25 cellular contexts compared by ENCODE assay signal in the genomic region with DNA sequence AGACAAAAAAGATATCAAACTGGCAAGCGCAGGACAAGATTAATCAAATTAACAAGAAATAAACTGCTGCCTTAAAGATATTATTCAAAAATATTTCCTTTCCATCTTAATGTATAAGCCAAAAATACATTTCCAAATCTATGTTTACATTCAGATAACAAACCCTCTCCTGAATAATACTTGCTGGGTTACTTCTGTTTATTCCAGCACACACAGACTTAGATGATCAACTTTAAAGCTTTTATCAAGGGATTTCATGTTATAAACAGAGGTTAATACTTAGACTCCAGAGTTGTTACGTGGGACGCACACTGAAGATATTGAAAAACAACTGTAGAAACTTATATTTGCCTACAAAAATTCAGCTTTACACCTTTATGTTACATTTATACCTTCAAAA. TPM values are rescaled to one million over a fixed set of nuclear protein-coding genes. Genes with fewer than 3 reads are reported as not detected.
DNase-seq lines count a peak whose midpoint lies in the region; ATAC-seq, FAIRE-seq and TF ChIP-seq lines count a peak whose summit lies in the region.
"Had no signal": no experiment of that assay in that cellular context is flagged by ENCODE, and none has a peak within 500 bp of the region (broad histone marks: within the 10 kb centered on the region; RNA-seq: fewer than 3 reads in every experiment).

No MANE protein-coding gene starts in this region.

- H3K36me3 Mint-ChIP-seq in memory B cell: peaks cover 19% of the 10 kb centered on the region
- H3K36me3 Mint-ChIP-seq in progenitor cell of endocrine pancreas (ENCODE audit: insufficient read depth): peaks cover 14% of the 10 kb centered on the region

- no peak for TF ChIP-seq POLR2A in A549 (IDR thresholded peaks at IDR 0.05; ENCODE audit: low read length)

- H3K4me3 ChIP-seq in A549: no peak overlapping the region
- H3K4me3 ChIP-seq: BLaER1 treated with 17β-estradiol and CSF1 and Interleukin-3, amounts not matched to agents 10 nM and 100 nM; GM23248 had no signal

- 99% methylated on average over 3 of the region's 3 CpGs for WGBS in A549 (ENCODE audit: missing lambda C conversion rate)

- H3K9me3 Mint-ChIP-seq in memory B cell: no peaks in the 10 kb centered on the region
- no peaks in the 10 kb centered on the region for H3K9me3 Mint-ChIP-seq in progenitor cell of endocrine pancreas (ENCODE audit: low read depth)
- H3K9me3 Mint-ChIP-seq: CD14-positive monocyte; CD4-positive, alpha-beta T cell; CD8-positive, alpha-beta memory T cell; H9 had no signal

- H3K27me3 Mint-ChIP-seq in memory B cell (no peaks in the 10 kb centered on the region), progenitor cell of endocrine pancreas (no peaks in the 10 kb centered on the region)
- H3K27me3 Mint-ChIP-seq: CD4-positive, alpha-beta T cell; CD8-positive, alpha-beta memory T cell had no signal

- no peaks in the 10 kb centered on the region for H3K4me1 ChIP-seq in A549
- H3K4me1 ChIP-seq: BE2C; BLaER1 treated with 17β-estradiol and CSF1 and Interleukin-3, amounts not matched to agents 10 nM and 100 nM had no signal

- POLR2A ChIA-PET in A549 (lab: Yijun Ruan, JAX): no interaction called here

- ATAC-seq in A549: no peak
- no peak for ATAC-seq in memory B cell (ENCODE audit: low read depth)
- ATAC-seq: HCT116 had no signal

- H3K27ac ChIP-seq in A549: no peak overlapping the region
- peak overlapping the region; percentile 38 for H3K27ac ChIP-seq in epithelial cell of prostate
- H3K27ac ChIP-seq: 22Rv1; BLaER1 treated with 17β-estradiol and CSF1 and Interleukin-3, amounts not matched to agents 10 nM and 100 nM; GM23248 had no signal

- DNase-seq in A549 (ENCODE audit: low read depth in 1 of 2, low spot score in 1 of 2) (no peak), epithelial cell of prostate (ENCODE audit: low read depth, low spot score) (no peak), memory B cell (ENCODE audit: low spot score in 2 of 2) (no peak), progenitor cell of endocrine pancreas (ENCODE audit: low spot score, unreplicated experiment) (no peak), middle frontal gyrus (ENCODE audit: extremely low spot score, low spot score) (no peak), foreskin melanocyte (no peak), DMS153 treated with DMSO at 0.1 percent for 48 hours (lab: John Stamatoyannopoulos, UW; ENCODE audit: unreplicated experiment) (no peak)
- DNase-seq in activated CD4-positive, alpha-beta T cell treated with anti-CD3 and anti-CD28 coated beads for 4 hours: no peak
- DNase-seq: ACHN; AML-193; BE2C; CD4-positive, alpha-beta T cell; CD8-positive, alpha-beta memory T cell; DMS 273 treated with DMSO at 0.1 percent for 48 hours; DMS53; GM23248; H9 had no signal

- H3K4me3 Mint-ChIP-seq in memory B cell (no peak overlapping the region), progenitor cell of endocrine pancreas (ENCODE audit: low read depth) (no peak overlapping the region)
- H3K4me3 Mint-ChIP-seq: CD14-positive monocyte; CD4-positive, alpha-beta T cell; CD8-positive, alpha-beta memory T cell; H9 had no signal

- no peak for TF ChIP-seq RAD21 in A549 (conservative IDR thresholded peaks at IDR 0.05 in 1 of 2, IDR thresholded peaks at IDR 0.05 in 1 of 2)

- H3K4me1 Mint-ChIP-seq in memory B cell (no peaks in the 10 kb centered on the region), progenitor cell of endocrine pancreas (ENCODE audit: low read depth) (peaks cover 3% of the 10 kb centered on the region)
- H3K4me1 Mint-ChIP-seq: CD14-positive monocyte; CD8-positive, alpha-beta memory T cell had no signal

- CTCF ChIA-PET in A549 (lab: Yijun Ruan, JAX): interaction anchor here (1.3 to 2.6 kb wide), 3 partner anchors 109 to 183 kb away, joined by 3 to 7 read pairs (median 4); no protein-coding TSS in a partner anchor

- no peak overlapping the region for H3K4me2 ChIP-seq in A549
- H3K4me2 ChIP-seq: BLaER1 treated with 17β-estradiol and CSF1 and Interleukin-3, amounts not matched to agents 10 nM and 100 nM had no signal

- no peak for TF ChIP-seq EP300 in A549 (IDR thresholded peaks at IDR 0.05)

- no peak for TF ChIP-seq CTCF in A549 (IDR thresholded peaks at IDR 0.05)
- no peak for TF ChIP-seq CTCF in progenitor cell of endocrine pancreas (IDR thresholded peaks at IDR 0.05; ENCODE audit: unreplicated experiment)

- peak; percentile 7 for FAIRE-seq in A549 (lab: Jason Lieb, UNC)
- FAIRE-seq: D721Med had no signal

- H3K9me3 ChIP-seq in A549: no peaks in the 10 kb centered on the region
- H3K9me3 ChIP-seq: BE2C; BLaER1 treated with 17β-estradiol and CSF1 and Interleukin-3, amounts not matched to agents 10 nM and 100 nM had no signal

- H3K27ac Mint-ChIP-seq in memory B cell: peak overlapping the region; percentile 58
- H3K27ac Mint-ChIP-seq in progenitor cell of endocrine pancreas: peak overlapping the region; percentile 63
- H3K27ac Mint-ChIP-seq: CD4-positive, alpha-beta T cell; CD8-positive, alpha-beta memory T cell had no signal

TF ChIP-seq in A549, 52 proteins besides CTCF, POLR2A, EP300 and RAD21 (continues in another document):
- TF ChIP-seq, protein P1, sequence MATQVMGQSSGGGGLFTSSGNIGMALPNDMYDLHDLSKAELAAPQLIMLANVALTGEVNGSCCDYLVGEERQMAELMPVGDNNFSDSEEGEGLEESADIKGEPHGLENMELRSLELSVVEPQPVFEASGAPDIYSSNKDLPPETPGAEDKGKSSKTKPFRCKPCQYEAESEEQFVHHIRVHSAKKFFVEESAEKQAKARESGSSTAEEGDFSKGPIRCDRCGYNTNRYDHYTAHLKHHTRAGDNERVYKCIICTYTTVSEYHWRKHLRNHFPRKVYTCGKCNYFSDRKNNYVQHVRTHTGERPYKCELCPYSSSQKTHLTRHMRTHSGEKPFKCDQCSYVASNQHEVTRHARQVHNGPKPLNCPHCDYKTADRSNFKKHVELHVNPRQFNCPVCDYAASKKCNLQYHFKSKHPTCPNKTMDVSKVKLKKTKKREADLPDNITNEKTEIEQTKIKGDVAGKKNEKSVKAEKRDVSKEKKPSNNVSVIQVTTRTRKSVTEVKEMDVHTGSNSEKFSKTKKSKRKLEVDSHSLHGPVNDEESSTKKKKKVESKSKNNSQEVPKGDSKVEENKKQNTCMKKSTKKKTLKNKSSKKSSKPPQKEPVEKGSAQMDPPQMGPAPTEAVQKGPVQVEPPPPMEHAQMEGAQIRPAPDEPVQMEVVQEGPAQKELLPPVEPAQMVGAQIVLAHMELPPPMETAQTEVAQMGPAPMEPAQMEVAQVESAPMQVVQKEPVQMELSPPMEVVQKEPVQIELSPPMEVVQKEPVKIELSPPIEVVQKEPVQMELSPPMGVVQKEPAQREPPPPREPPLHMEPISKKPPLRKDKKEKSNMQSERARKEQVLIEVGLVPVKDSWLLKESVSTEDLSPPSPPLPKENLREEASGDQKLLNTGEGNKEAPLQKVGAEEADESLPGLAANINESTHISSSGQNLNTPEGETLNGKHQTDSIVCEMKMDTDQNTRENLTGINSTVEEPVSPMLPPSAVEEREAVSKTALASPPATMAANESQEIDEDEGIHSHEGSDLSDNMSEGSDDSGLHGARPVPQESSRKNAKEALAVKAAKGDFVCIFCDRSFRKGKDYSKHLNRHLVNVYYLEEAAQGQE (IDR thresholded peaks at IDR 0.05): no peak
- no peak for TF ChIP-seq NPAS2 (CRISPR knock-in tag; IDR thresholded peaks at IDR 0.05; ENCODE audit: borderline replicate concordance)
- TF ChIP-seq, protein P2, sequence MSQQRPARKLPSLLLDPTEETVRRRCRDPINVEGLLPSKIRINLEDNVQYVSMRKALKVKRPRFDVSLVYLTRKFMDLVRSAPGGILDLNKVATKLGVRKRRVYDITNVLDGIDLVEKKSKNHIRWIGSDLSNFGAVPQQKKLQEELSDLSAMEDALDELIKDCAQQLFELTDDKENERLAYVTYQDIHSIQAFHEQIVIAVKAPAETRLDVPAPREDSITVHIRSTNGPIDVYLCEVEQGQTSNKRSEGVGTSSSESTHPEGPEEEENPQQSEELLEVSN (IDR thresholded peaks at IDR 0.05; ENCODE audit: borderline replicate concordance, low read depth): no peak
- no peak for TF ChIP-seq HOXB5 (CRISPR knock-in tag; IDR thresholded peaks at IDR 0.05)
- TF ChIP-seq FOSB (CRISPR knock-in tag; IDR thresholded peaks at IDR 0.05): no peak
- no peak for TF ChIP-seq RCOR1 (IDR thresholded peaks at IDR 0.05; ENCODE audit: low read depth, low read length)
- TF ChIP-seq NR3C1 (IDR thresholded peaks at IDR 0.05): no peak
- no peak for TF ChIP-seq ZNF302 (CRISPR knock-in tag; IDR thresholded peaks at IDR 0.05)
- TF ChIP-seq, protein P3, sequence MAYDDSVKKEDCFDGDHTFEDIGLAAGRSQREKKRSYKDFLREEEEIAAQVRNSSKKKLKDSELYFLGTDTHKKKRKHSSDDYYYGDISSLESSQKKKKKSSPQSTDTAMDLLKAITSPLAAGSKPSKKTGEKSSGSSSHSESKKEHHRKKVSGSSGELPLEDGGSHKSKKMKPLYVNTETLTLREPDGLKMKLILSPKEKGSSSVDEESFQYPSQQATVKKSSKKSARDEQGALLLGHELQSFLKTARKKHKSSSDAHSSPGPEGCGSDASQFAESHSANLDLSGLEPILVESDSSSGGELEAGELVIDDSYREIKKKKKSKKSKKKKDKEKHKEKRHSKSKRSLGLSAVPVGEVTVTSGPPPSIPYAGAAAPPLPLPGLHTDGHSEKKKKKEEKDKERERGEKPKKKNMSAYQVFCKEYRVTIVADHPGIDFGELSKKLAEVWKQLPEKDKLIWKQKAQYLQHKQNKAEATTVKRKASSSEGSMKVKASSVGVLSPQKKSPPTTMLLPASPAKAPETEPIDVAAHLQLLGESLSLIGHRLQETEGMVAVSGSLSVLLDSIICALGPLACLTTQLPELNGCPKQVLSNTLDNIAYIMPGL (CRISPR knock-in tag; IDR thresholded peaks at IDR 0.05; ENCODE audit: borderline replicate concordance): no peak
- TF ChIP-seq EHMT2 (IDR thresholded peaks at IDR 0.05; ENCODE audit: low read depth): no peak
- TF ChIP-seq MYC (IDR thresholded peaks at IDR 0.05; ENCODE audit: borderline replicate concordance, low read length): no peak
- TF ChIP-seq PHF8 (IDR thresholded peaks at IDR 0.05; ENCODE audit: borderline replicate concordance, low read depth): no peak
- no peak for TF ChIP-seq HDAC2 (IDR thresholded peaks at IDR 0.05)

RNA-seq across cellular contexts. Expression of a gene that starts 33.6 kb away (rescaled TPM):
- polyA plus RNA-seq in A549 (2011; rRNA removed) (not detected in 2 replicates), A549 (2017; fragmentation: RNase III; extraction: RNeasy Plus Mini Kit Qiagen cat#74134 plus additional on column Dnase treatment) (not detected in 3 replicates)
- polyA plus RNA-seq in A549 (2012; cell fraction: cytosol; rRNA removed): not detected in 2 replicates
- polyA plus RNA-seq in A549 (2012; cell fraction: nucleus; rRNA removed): not detected in 2 replicates
- polyA minus RNA-seq in A549 (2011; rRNA and poly(A)+ RNA removed): not detected in 2 replicates
- total RNA-seq in progenitor cell of endocrine pancreas: not detected in 2 replicates
- total RNA-seq: CD4-positive, alpha-beta T cell; CD8-positive, alpha-beta memory T cell; Daoy; G401; GM23248; H4; H9 had no signal
- polyA plus RNA-seq: CD8-positive, alpha-beta memory T cell; GM23248 had no signal

RNA-seq across cellular contexts. Expression of a gene that starts 59.6 kb away (rescaled TPM):
- polyA plus RNA-seq in A549 (2011; rRNA removed): 18.5 and 21.2 TPM in 2 replicates
- polyA plus RNA-seq in A549 (2012; cell fraction: cytosol; rRNA removed): 7.1 and 9.5 TPM in 2 replicates
- 5.2 and 5.6 TPM in 2 replicates for polyA plus RNA-seq in A549 (2012; cell fraction: nucleus; rRNA removed)
- polyA plus RNA-seq in A549 (2017; fragmentation: RNase III; extraction: RNeasy Plus Mini Kit Qiagen cat#74134 plus additional on column Dnase treatment): 18.6 to 21.0 TPM (median 20.2 TPM) in 3 replicates
- polyA minus RNA-seq in A549 (2011; rRNA and poly(A)+ RNA removed): 6.2 and 7.5 TPM in 2 replicates
- 38.0 and 38.2 TPM in 2 replicates for total RNA-seq in progenitor cell of endocrine pancreas
